Comparison of ENCODE assay signal across 23 cellular contexts in genomic region chr6:109632405-109632804, GRCh38.
"Had no signal": no experiment of that assay in that cellular context is flagged by ENCODE, and none has a peak within 500 bp of the region (broad histone marks: within the 10 kb centered on the region; RNA-seq: fewer than 3 reads in every experiment).

No MANE protein-coding gene starts in this region.

- H3K27ac ChIP-seq: PC-9, Peyer's patch, SJCRH30 had no signal

- ATAC-seq: Right ventricle myocardium inferior, SK-N-SH treated with all-trans-retinoic acid at 6 μM for 48 hours had no signal

- H3K36me3 ChIP-seq: Peyer's patch, SJCRH30 had no signal

- H3K9me3 ChIP-seq: Peyer's patch, SJCRH30 had no signal

- DNase-seq: KBM-7, MV-4-11, NCI-H1048, NCI-H1105, NCI-H1417, NCI-H1436 treated with DMSO at 0.1 percent for 48 hours, NCI-H1694 treated with DMSO at 0.1 percent for 48 hours, NCI-H1930, NCI-H2081, NCI-H2107, NCI-H2227 treated with DMSO at 0.1 percent for 48 hours, NCI-H446, NCI-H510A, NCI-H524 treated with DMSO at 0.1 percent for 48 hours, NCI-H69, NCI-H774, PC-9, Peyer's patch, SHP77 treated with DMSO at 0.1 percent for 48 hours, T-helper 1 cell had no signal

- H3K4me3 ChIP-seq: PC-9, Peyer's patch, SJCRH30 had no signal

- H3K4me1 ChIP-seq: Peyer's patch, SJCRH30 had no signal
